Comparison of ENCODE assay signal across 28 cellular contexts in the genomic region with DNA sequence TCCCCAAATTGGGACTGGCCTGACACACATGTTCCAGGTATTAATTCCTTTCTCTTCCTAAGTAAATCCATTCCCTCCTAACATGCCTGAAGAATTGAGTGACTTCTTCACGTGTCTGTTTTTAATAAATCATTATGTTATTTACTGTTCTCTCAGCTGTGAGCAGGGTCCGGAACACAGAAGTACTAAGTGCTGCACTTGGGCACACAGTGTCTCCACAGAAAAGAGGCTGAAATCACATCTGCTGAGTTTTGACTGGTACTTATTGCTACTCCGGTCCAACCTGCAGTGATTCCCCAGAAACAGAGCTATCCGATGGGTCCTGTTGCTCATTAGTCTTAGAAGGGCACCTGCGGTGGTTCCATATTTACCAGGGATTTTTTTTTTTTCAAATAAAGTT.
"Had no signal": no experiment of that assay in that cellular context is flagged by ENCODE, and none has a peak within 500 bp of the region (broad histone marks: within the 10 kb centered on the region; RNA-seq: fewer than 3 reads in every experiment).

No MANE protein-coding gene starts in this region.

- H3K36me3 Mint-ChIP-seq: immature natural killer cell; naive thymus-derived CD8-positive, alpha-beta T cell; stimulated activated naive B cell treated with anti-CD40 and anti-IgM and Interleukin-4, amounts not matched to agents 10 μg/mL and 1 μg/mL and 100 μg/mL, for 72 hours had no signal

- H3K27ac Mint-ChIP-seq: immature natural killer cell; naive thymus-derived CD8-positive, alpha-beta T cell; nephron; stimulated activated naive B cell treated with anti-CD40 and anti-IgM and Interleukin-4, amounts not matched to agents 10 μg/mL and 1 μg/mL and 100 μg/mL, for 72 hours had no signal

- H3K9me3 ChIP-seq: pancreas, prostate gland, stomach, testis, thyroid gland, transverse colon, upper lobe of left lung had no signal

- H3K4me3 ChIP-seq: left ventricle myocardium inferior, pancreas, prostate gland, skin epidermis, stomach, testis, thyroid gland, transverse colon, upper lobe of left lung had no signal

- H3K9me3 Mint-ChIP-seq: naive thymus-derived CD8-positive, alpha-beta T cell had no signal

- H3K27me3 ChIP-seq: stomach, testis, thyroid gland, transverse colon, upper lobe of left lung had no signal

- H3K27ac ChIP-seq: left ventricle myocardium inferior, pancreas, prostate gland, skin epidermis, stomach, testis, thyroid gland, transverse colon, upper lobe of left lung had no signal

- H3K4me3 Mint-ChIP-seq: immature natural killer cell; nephron; neural crest cell; stimulated activated naive B cell treated with anti-CD40 and anti-IgM and Interleukin-4, amounts not matched to agents 10 μg/mL and 1 μg/mL and 100 μg/mL, for 72 hours had no signal

- DNase-seq: hypothalamus; immature natural killer cell; kidney; left colon; left ventricle myocardium inferior; mesenchymal stem cell; naive thymus-derived CD8-positive, alpha-beta T cell; nucleus accumbens; pancreas; posterior cingulate gyrus; retina; right cardiac atrium; stimulated activated CD4-positive, alpha-beta T cell treated with anti-CD3 and anti-CD28 coated beads, Interleukin-12 subunit alpha, Interleukin-12 subunit beta, amount 100 ng/mL, for 4 hours; stimulated activated CD4-positive, alpha-beta T cell treated with anti-CD3 and anti-CD28 coated beads, Interleukin-15, amount 100 ng/mL, for 24 hours; stimulated activated CD4-positive, alpha-beta T cell treated with anti-CD3 and anti-CD28 coated beads, Interleukin-2, amount 100 ng/mL, for 24 hours; stimulated activated CD4-positive, alpha-beta T cell treated with anti-CD3 and anti-CD28 coated beads, Interleukin-4, amount 100 ng/mL, for 1 hour; stimulated activated naive CD8-positive, alpha-beta T cell treated with anti-CD3 and anti-CD28 coated beads, Interleukin-15, Interleukin-2, amounts not matched to agents 100 U/mL and 50 U/mL, for 24 hours; stomach; testis; thyroid gland; transverse colon; upper lobe of left lung had no signal

- H3K4me1 ChIP-seq: left ventricle myocardium inferior, pancreas, prostate gland, stomach, thyroid gland, transverse colon had no signal

- H3K4me1 Mint-ChIP-seq: immature natural killer cell; naive thymus-derived CD8-positive, alpha-beta T cell; nephron; neural crest cell had no signal

- H3K36me3 ChIP-seq: left ventricle myocardium inferior, pancreas, prostate gland, stomach, thyroid gland, transverse colon, upper lobe of left lung had no signal

- ATAC-seq: left colon; naive thymus-derived CD8-positive, alpha-beta T cell; pancreas; right cardiac atrium; sciatic nerve; stimulated activated naive CD8-positive, alpha-beta T cell treated with anti-CD3 and anti-CD28 coated beads, Interleukin-15, Interleukin-2, amounts not matched to agents 100 U/mL and 50 U/mL, for 24 hours had no signal
